26 cellular contexts compared by ENCODE assay signal in the genomic region with DNA sequence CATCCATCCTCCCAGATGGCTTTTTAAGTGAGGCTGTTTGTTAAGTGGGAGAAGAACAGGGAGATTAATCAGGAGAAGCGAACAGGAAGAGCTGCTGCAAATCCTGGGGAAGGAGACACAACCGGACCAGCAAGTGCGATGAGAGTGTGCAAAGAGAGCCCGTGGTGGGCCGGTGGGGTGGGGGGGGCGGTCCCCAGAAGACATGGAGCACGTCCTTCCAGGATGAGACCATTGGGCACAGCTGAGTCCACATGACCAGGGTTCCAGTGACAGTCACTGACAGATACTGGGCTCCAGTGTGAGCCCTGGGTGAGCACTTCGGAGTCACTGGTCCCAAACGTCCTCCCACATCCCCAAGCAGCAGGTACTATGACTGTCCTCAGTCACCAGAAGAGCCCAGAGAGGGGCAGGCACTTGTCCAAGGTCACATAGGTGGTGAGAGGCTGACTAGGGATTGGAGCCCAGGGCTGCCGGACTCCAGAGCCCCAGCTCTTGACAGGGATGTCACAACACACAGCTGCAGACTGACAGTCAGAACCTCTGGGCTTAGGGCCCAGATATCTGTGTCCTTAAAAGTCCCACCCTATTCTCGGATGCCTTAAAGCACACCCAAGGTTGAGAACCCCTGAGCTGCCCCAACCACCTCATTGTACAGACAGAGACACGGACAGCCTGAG.
"Had no signal": no experiment of that assay in that cellular context is flagged by ENCODE, and none has a peak within 500 bp of the region (broad histone marks: within the 10 kb centered on the region; RNA-seq: fewer than 3 reads in every experiment).

No MANE protein-coding gene starts in this region.

- H3K36me3 ChIP-seq: stomach, thyroid gland, transverse colon, upper lobe of left lung, vagina had no signal

- H3K27me3 Mint-ChIP-seq: natural killer cell treated with Interleukin-12 subunit alpha and Interleukin-12 subunit beta and Interleukin-15 and Interleukin-18, amount 100 ng/mL, for 72 hours had no signal

- H3K9me3 Mint-ChIP-seq: immature natural killer cell; naive thymus-derived CD4-positive, alpha-beta T cell; natural killer cell treated with Interleukin-12 subunit alpha and Interleukin-12 subunit beta and Interleukin-15 and Interleukin-18, amount 100 ng/mL, for 72 hours had no signal

- H3K9me3 ChIP-seq: mucosa of descending colon, psoas muscle, stomach, testis, thyroid gland, transverse colon, upper lobe of left lung, vagina had no signal

- H3K4me3 ChIP-seq: lung, mucosa of descending colon, psoas muscle, skin epidermis, stomach, testis, thyroid gland, transverse colon, upper lobe of left lung, vagina had no signal

- H3K27me3 ChIP-seq: testis, thyroid gland, vagina had no signal

- ATAC-seq: left lobe of liver; mucosa of descending colon; natural killer cell treated with Interleukin-12 subunit alpha and Interleukin-12 subunit beta and Interleukin-15 and Interleukin-18, amount 100 ng/mL, for 72 hours; sciatic nerve; stimulated activated naive B cell treated with anti-CD40 and anti-IgM and Interleukin-4, amounts not matched to agents 10 μg/mL and 1 μg/mL and 100 μg/mL, for 72 hours; stimulated activated naive CD8-positive, alpha-beta T cell treated with anti-CD3 and anti-CD28 coated beads, Interleukin-15, Interleukin-2, amounts not matched to agents 100 U/mL and 50 U/mL, for 24 hours had no signal

- H3K27ac Mint-ChIP-seq: naive thymus-derived CD4-positive, alpha-beta T cell; natural killer cell treated with Interleukin-12 subunit alpha and Interleukin-12 subunit beta and Interleukin-15 and Interleukin-18, amount 100 ng/mL, for 72 hours; stimulated activated naive B cell treated with anti-CD40 and anti-IgM and Interleukin-4, amounts not matched to agents 10 μg/mL and 1 μg/mL and 100 μg/mL, for 72 hours had no signal

- DNase-seq: hypothalamus; immature natural killer cell; mesendoderm; midbrain; mucosa of descending colon; naive thymus-derived CD4-positive, alpha-beta T cell; nucleus accumbens; stimulated activated CD4-positive, alpha-beta T cell treated with anti-CD3 and anti-CD28 coated beads, Interleukin-12 subunit alpha, Interleukin-12 subunit beta, amount 100 ng/mL, for 4 hours; stimulated activated CD4-positive, alpha-beta T cell treated with anti-CD3 and anti-CD28 coated beads, Interleukin-15, amount 100 ng/mL, for 24 hours; stimulated activated CD4-positive, alpha-beta T cell treated with anti-CD3 and anti-CD28 coated beads, Interleukin-2, amount 100 ng/mL, for 24 hours; stimulated activated CD4-positive, alpha-beta T cell treated with anti-CD3 and anti-CD28 coated beads, Interleukin-4, amount 100 ng/mL, for 1 hour; stimulated activated naive B cell treated with anti-CD40 and anti-IgM and Interleukin-4, amounts not matched to agents 10 μg/mL and 1 μg/mL and 100 μg/mL, for 72 hours; stimulated activated naive CD8-positive, alpha-beta T cell treated with anti-CD3 and anti-CD28 coated beads, Interleukin-15, Interleukin-2, amounts not matched to agents 100 U/mL and 50 U/mL, for 24 hours; stomach; testis; thyroid gland; transverse colon; upper lobe of left lung had no signal

- H3K4me3 Mint-ChIP-seq: immature natural killer cell; naive thymus-derived CD4-positive, alpha-beta T cell; natural killer cell treated with Interleukin-12 subunit alpha and Interleukin-12 subunit beta and Interleukin-15 and Interleukin-18, amount 100 ng/mL, for 72 hours; stimulated activated naive B cell treated with anti-CD40 and anti-IgM and Interleukin-4, amounts not matched to agents 10 μg/mL and 1 μg/mL and 100 μg/mL, for 72 hours had no signal

- H3K36me3 Mint-ChIP-seq: immature natural killer cell; naive thymus-derived CD4-positive, alpha-beta T cell; natural killer cell treated with Interleukin-12 subunit alpha and Interleukin-12 subunit beta and Interleukin-15 and Interleukin-18, amount 100 ng/mL, for 72 hours; stimulated activated naive B cell treated with anti-CD40 and anti-IgM and Interleukin-4, amounts not matched to agents 10 μg/mL and 1 μg/mL and 100 μg/mL, for 72 hours had no signal

- H3K4me1 ChIP-seq: parathyroid adenoma, psoas muscle, stomach, testis, thyroid gland, transverse colon, upper lobe of left lung, vagina had no signal

- H3K4me1 Mint-ChIP-seq: immature natural killer cell; naive thymus-derived CD4-positive, alpha-beta T cell; stimulated activated naive B cell treated with anti-CD40 and anti-IgM and Interleukin-4, amounts not matched to agents 10 μg/mL and 1 μg/mL and 100 μg/mL, for 72 hours had no signal

- H3K27ac ChIP-seq: parathyroid adenoma, psoas muscle, skin epidermis, stomach, testis, thyroid gland, transverse colon, upper lobe of left lung, vagina had no signal

- H3K9ac ChIP-seq: parathyroid adenoma had no signal

- H2AFZ ChIP-seq: parathyroid adenoma had no signal
